Comparison of ENCODE assay signal across 19 cellular contexts in the genomic region with DNA sequence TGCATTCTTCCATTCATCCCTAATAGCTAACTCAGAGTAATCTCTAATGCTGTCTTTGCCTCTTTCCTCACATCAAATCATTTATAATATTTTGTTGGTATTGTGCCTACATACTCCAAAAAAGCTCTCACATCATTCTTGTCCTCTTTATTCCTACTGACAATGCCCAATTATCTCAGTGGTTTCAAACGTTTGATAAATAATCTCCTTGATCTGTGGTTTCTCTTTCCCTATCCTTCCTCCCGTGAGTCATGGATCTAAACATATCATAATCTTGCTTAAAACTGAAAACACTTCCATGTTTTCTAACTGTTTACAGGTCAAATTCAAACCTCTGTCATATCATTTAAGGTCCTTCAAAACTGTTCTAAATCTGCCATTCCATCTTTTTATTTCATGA.
A peak's percentile ranks its signal among the peaks of the same experiment; 100 is the strongest.
DNase-seq lines count a peak whose midpoint lies in the region; ATAC-seq and TF ChIP-seq lines count a peak whose summit lies in the region.
"Had no signal": no experiment of that assay in that cellular context is flagged by ENCODE, and none has a peak within 500 bp of the region (broad histone marks: within the 10 kb centered on the region; RNA-seq: fewer than 3 reads in every experiment).

No MANE protein-coding gene starts in this region.

- no peaks in the 10 kb centered on the region for H3K9me3 ChIP-seq in RWPE2 (ENCODE audit: severe bottlenecking)
- no peaks in the 10 kb centered on the region for H3K9me3 ChIP-seq in fibroblast of lung (ENCODE audit: control insufficient read depth, insufficient read depth, low read depth, low read length)
- no peaks in the 10 kb centered on the region for H3K9me3 ChIP-seq in PC-9 (ENCODE audit: insufficient read depth, low read depth)
- H3K9me3 ChIP-seq: BLaER1, SJCRH30 had no signal

- CTCF ChIA-PET in PC-9 (lab: Charles Lee), result no interaction called here

- peak; percentile 12 for DNase-seq in COLO829 (ENCODE audit: low spot score)
- no peak for DNase-seq in RWPE2 (ENCODE audit: low spot score)
- peak; percentile 21 to 59 for DNase-seq in fibroblast of lung (ENCODE audit: low read depth in 2 of 2)
- peak; percentile 11 for DNase-seq in iris pigment epithelial cell (ENCODE audit: low read depth)
- no peak for DNase-seq in PC-9
- no peak for DNase-seq in AG20443 (ENCODE audit: low spot score)
- DNase-seq: 8988T; CD4-positive, CD25-positive, alpha-beta regulatory T cell; DMS53; Karpas-422; NCI-H2029; SJCRH30; T-cell had no signal

- H3K9ac ChIP-seq in fibroblast of lung (ENCODE audit: insufficient read depth, low read length), result no peak overlapping the region
- H3K9ac ChIP-seq: BLaER1 had no signal

- H3K4me1 ChIP-seq in RWPE2 (ENCODE audit: insufficient read depth, poor library complexity, severe bottlenecking) (no peaks in the 10 kb centered on the region), fibroblast of lung (ENCODE audit: control insufficient read depth, extremely low read depth, insufficient read depth, low read length) (no peaks in the 10 kb centered on the region), PC-9 (replicated peaks; ENCODE audit: insufficient read depth) (no peaks in the 10 kb centered on the region)
- H3K4me1 ChIP-seq: BLaER1, SJCRH30 had no signal

- no peaks in the 10 kb centered on the region for H3F3A ChIP-seq in PC-9 (ENCODE audit: insufficient read depth, low read depth)

- H3K79me2 ChIP-seq in fibroblast of lung (ENCODE audit: control insufficient read depth, insufficient read depth, low read length) (no peaks in the 10 kb centered on the region), PC-9 (ENCODE audit: low read depth) (no peaks in the 10 kb centered on the region)

- intact Hi-C loops in PC-9 (cut with micrococcal nuclease; ENCODE audit: unreplicated experiment), result no loop called here

- H3K4me2 ChIP-seq in fibroblast of lung (ENCODE audit: extremely low read depth, insufficient read depth, low read length), result no peak overlapping the region
- H3K4me2 ChIP-seq in PC-9, result no peak overlapping the region
- H3K4me2 ChIP-seq: BLaER1 had no signal

- no peaks in the 10 kb centered on the region for H3K27me3 ChIP-seq in RWPE2 (ENCODE audit: insufficient read depth, poor library complexity, severe bottlenecking)
- no peaks in the 10 kb centered on the region for H3K27me3 ChIP-seq in fibroblast of lung (ENCODE audit: control insufficient read depth, insufficient read depth, low read length)
- H3K27me3 ChIP-seq in PC-9 (ENCODE audit: insufficient read depth, low read depth), result no peaks in the 10 kb centered on the region
- H3K27me3 ChIP-seq: BLaER1, SJCRH30 had no signal

- H4K20me1 ChIP-seq in fibroblast of lung (ENCODE audit: control insufficient read depth, extremely low read depth, insufficient read depth, low read length) (no peaks in the 10 kb centered on the region), PC-9 (ENCODE audit: insufficient read depth) (no peaks in the 10 kb centered on the region)
- H4K20me1 ChIP-seq: BLaER1 had no signal

- BruUV-seq in PC-9 (replicated peaks; lab: Mats Ljungman, UMichigan), result no TSS peak

- no peak overlapping the region for H2AFZ ChIP-seq in fibroblast of lung (ENCODE audit: low read length)
- H2AFZ ChIP-seq in PC-9, result no peak overlapping the region

- TF ChIP-seq CTCF in RWPE2 (IDR thresholded peaks at IDR 0.05; ENCODE audit: poor library complexity, severe bottlenecking) (no peak), fibroblast of lung (conservative IDR thresholded peaks at IDR 0.05 in 1 of 2, IDR thresholded peaks at IDR 0.05 in 1 of 2; ENCODE audit: low read depth in 1 of 2, low read length in 2 of 2) (no peak), PC-9 (conservative IDR thresholded peaks at IDR 0.05) (no peak)

- ATAC-seq in RWPE2 (ENCODE audit: low read depth), result peak; percentile 35; the same call in 1 of the 3 replicates
- no peak for ATAC-seq in GM18873 (IDR thresholded peaks at IDR 0.05; ENCODE audit: low FRiP score, unreplicated experiment)
- no peak for ATAC-seq in HG02642 (IDR thresholded peaks at IDR 0.05; ENCODE audit: poor library complexity, unreplicated experiment)
- ATAC-seq: HCT116, HepG2, Panc1, T-cell had no signal

- H3K36me3 ChIP-seq in RWPE2 (ENCODE audit: low read depth) (no peaks in the 10 kb centered on the region), fibroblast of lung (ENCODE audit: control insufficient read depth, insufficient read depth, low read length) (no peaks in the 10 kb centered on the region), PC-9 (ENCODE audit: low read depth) (no peaks in the 10 kb centered on the region)
- H3K36me3 ChIP-seq: BLaER1, SJCRH30 had no signal

- no peaks in the 10 kb centered on the region for H3K9me2 ChIP-seq in PC-9 (ENCODE audit: insufficient read depth)

- no peak overlapping the region for H3K4me3 ChIP-seq in RWPE2 (ENCODE audit: severe bottlenecking)
- no peak overlapping the region for H3K4me3 ChIP-seq in fibroblast of lung (replicated peaks in 1 of 4; ENCODE audit: control extremely low read depth in 1 of 4, insufficient read depth in 1 of 4, low read depth in 3 of 4, low read length in 4 of 4)
- H3K4me3 ChIP-seq in PC-9, result no peak overlapping the region
- H3K4me3 ChIP-seq: BLaER1, SJCRH30 had no signal

- POLR2A ChIA-PET in PC-9 (lab: Charles Lee; ENCODE audit: unreplicated experiment), result no interaction called here

- H3K27ac ChIP-seq in RWPE2 (ENCODE audit: poor library complexity, severe bottlenecking) (no peak overlapping the region), fibroblast of lung (ENCODE audit: insufficient read depth, low read length) (no peak overlapping the region), PC-9 (no peak overlapping the region)
- H3K27ac ChIP-seq: BLaER1, SJCRH30 had no signal

Comparison
In these comparisons a context has a peak if more than half of its experiments do, and no peak if none do; other contexts are left out.
1. DNase-seq: peak in COLO829 (single experiment), fibroblast of lung (2 of 2) and iris pigment epithelial cell (single experiment); none in RWPE2 (single experiment), PC-9 (0 of 2) and AG20443 (single experiment).